In the genomic region with DNA sequence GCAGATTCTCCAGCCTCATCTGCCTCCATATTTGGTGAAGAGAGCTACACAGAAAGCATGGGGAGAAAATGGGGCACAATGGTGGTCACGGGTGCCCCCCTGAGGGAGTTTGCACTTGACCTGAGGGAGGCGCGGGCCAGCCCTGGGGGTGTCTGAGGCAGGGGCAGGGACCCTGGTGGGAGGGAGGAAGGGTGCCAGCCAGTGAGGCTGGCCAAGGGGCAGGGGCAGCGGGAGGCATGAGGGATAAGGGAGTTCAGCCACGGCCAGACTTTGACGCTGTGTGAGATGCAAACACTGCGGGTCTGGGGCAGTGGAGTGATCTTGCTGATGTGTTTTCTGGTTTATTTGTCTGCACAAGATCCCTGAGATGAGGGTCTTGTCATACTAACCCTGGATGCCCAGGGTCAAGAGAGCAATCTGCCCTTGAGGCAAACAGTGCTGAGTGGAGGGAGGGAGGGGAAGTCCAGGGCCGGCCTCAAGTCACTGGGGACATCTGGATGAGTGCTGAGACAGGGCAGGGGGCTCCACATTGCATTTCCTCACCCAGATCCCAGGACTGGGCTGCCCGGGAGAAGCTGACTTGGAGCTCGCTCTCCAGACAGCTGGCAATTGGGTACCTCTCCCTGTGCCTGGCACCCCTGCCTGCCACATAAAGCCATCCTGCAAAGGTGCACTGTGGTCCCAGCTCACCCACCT, we compare ENCODE assay signal across 12 cellular contexts.
"Had no signal": no experiment of that assay in that cellular context is flagged by ENCODE, and none has a peak within 500 bp of the region (broad histone marks: within the 10 kb centered on the region; RNA-seq: fewer than 3 reads in every experiment).

No MANE protein-coding gene starts in this region.

- H3K4me1 Mint-ChIP-seq: immature natural killer cell had no signal

- FAIRE-seq: endometrium had no signal

- DNase-seq: activated CD4-positive, CD25-positive, alpha-beta regulatory T cell treated with anti-CD3 and anti-CD28 coated beads, Interleukin-2, amount 50 U/mL, for 72 hours; activated CD8-positive, alpha-beta T cell treated with anti-CD3 and anti-CD28 coated beads for 36 hours; activated naive CD4-positive, alpha-beta T cell treated with anti-CD3 and anti-CD28 coated beads, Interleukin-2, amount 50 U/mL, for 16 hours; amygdala; immature natural killer cell had no signal

- H3K27ac Mint-ChIP-seq: activated CD8-positive, alpha-beta T cell treated with anti-CD3 and anti-CD28 coated beads for 36 hours; immature natural killer cell; natural killer cell treated with Interleukin-12 subunit alpha and Interleukin-12 subunit beta and Interleukin-15 and Interleukin-18, amount 100 ng/mL, for 72 hours; T-helper 2 cell treated with Interferon-gamma antibody and Interleukin-4, amounts not matched to agents 5 μg/mL and 100 μg/mL, for 36 hours had no signal

- H3K9me3 Mint-ChIP-seq: activated CD8-positive, alpha-beta T cell treated with anti-CD3 and anti-CD28 coated beads for 36 hours; natural killer cell treated with Interleukin-12 subunit alpha and Interleukin-12 subunit beta and Interleukin-15 and Interleukin-18, amount 100 ng/mL, for 72 hours; T-helper 2 cell treated with Interferon-gamma antibody and Interleukin-4, amounts not matched to agents 5 μg/mL and 100 μg/mL, for 36 hours had no signal

- H3K4me3 Mint-ChIP-seq: activated CD8-positive, alpha-beta T cell treated with anti-CD3 and anti-CD28 coated beads for 36 hours; immature natural killer cell; natural killer cell treated with Interleukin-12 subunit alpha and Interleukin-12 subunit beta and Interleukin-15 and Interleukin-18, amount 100 ng/mL, for 72 hours; T-helper 2 cell treated with Interferon-gamma antibody and Interleukin-4, amounts not matched to agents 5 μg/mL and 100 μg/mL, for 36 hours had no signal

- H3K9me3 ChIP-seq: ovary, tibial artery had no signal

- H3K27me3 ChIP-seq: ovary had no signal

- H3K36me3 Mint-ChIP-seq: immature natural killer cell; natural killer cell treated with Interleukin-12 subunit alpha and Interleukin-12 subunit beta and Interleukin-15 and Interleukin-18, amount 100 ng/mL, for 72 hours had no signal

- H3K36me3 ChIP-seq: ovary, tibial artery had no signal

- ATAC-seq: activated CD8-positive, alpha-beta T cell treated with anti-CD3 and anti-CD28 coated beads for 36 hours; esophagus mucosa; left lobe of liver; natural killer cell treated with Interleukin-12 subunit alpha and Interleukin-12 subunit beta and Interleukin-15 and Interleukin-18, amount 100 ng/mL, for 72 hours had no signal

- H3K27ac ChIP-seq: ovary, tibial artery had no signal

- H3K4me3 ChIP-seq: ovary, tibial artery had no signal

- H3K4me1 ChIP-seq: tibial artery had no signal
